In the genomic region with DNA sequence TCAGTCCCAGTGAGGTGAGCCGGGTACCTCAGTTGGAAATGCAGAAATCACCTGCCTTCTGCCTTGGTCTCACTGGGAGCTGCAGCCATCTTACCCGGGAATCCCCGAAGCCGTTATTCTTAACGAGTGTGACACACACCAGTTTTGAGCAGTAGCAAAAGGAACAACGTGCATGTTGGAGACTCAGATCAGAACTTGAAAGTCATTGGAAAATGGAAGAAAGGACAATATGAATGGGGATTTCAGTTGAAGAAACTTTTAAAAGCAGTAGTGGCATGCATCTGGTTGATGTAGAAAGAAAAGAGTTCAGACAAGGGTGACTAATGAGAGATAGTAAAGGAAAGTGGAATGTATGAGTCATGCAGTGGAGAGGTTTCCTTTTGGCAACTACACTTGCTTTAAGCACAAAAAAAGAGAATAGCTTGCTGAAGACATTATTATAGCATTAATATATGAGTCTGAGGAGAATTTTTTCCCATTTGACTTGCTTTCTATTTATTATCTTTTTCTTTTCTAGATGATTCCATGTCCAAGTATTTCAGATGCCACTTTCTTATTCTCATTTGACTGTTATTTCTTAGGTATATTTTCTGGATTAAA, we compare ENCODE assay signal across 8 cellular contexts. TPM values are rescaled to one million over a fixed set of nuclear protein-coding genes. Genes with fewer than 3 reads are reported as not detected.
DNase-seq lines count a peak whose midpoint lies in the region; ATAC-seq, FAIRE-seq and TF ChIP-seq lines count a peak whose summit lies in the region.

No MANE protein-coding gene starts in this region.

- peak overlapping the region; percentile 12 for H3K4me3 ChIP-seq in SJSA1
- peak overlapping the region; percentile 22 for H3K4me3 ChIP-seq in brain microvascular endothelial cell (ENCODE audit: low read depth, low read length)
- H3K4me3 ChIP-seq in right lobe of liver, result no peak overlapping the region

- ATAC-seq in HG03354 (IDR thresholded peaks at IDR 0.05; ENCODE audit: poor library complexity, severe bottlenecking, unreplicated experiment), result peak; percentile 94
- peak; percentile 58 to 99 (median 81) for ATAC-seq in right lobe of liver
- ATAC-seq in stimulated activated memory B cell treated with anti-CD40 and anti-IgM and Interleukin-4, amounts not matched to agents 10 μg/mL and 1 μg/mL and 100 μg/mL, for 72 hours, result peak; percentile 96

- peaks cover 10% of the 10 kb centered on the region for H3K9me3 Mint-ChIP-seq in stimulated activated memory B cell treated with anti-CD40 and anti-IgM and Interleukin-4, amounts not matched to agents 10 μg/mL and 1 μg/mL and 100 μg/mL, for 72 hours

- in situ Hi-C loops in brain microvascular endothelial cell (cut with HindIII; ENCODE audit: low pct_ligation_motif_present, low sequenced_read_pairs), result no loop called here

- H3K4me1 ChIP-seq in SJSA1 (replicated peaks) (peaks cover 34% of the 10 kb centered on the region), right lobe of liver (no peaks in the 10 kb centered on the region)

- peaks cover 57% of the 10 kb centered on the region for H3K4me1 Mint-ChIP-seq in stimulated activated memory B cell treated with anti-CD40 and anti-IgM and Interleukin-4, amounts not matched to agents 10 μg/mL and 1 μg/mL and 100 μg/mL, for 72 hours

- TF ChIP-seq CTCF in brain microvascular endothelial cell (IDR thresholded peaks at IDR 0.05; ENCODE audit: low read depth, low read length, missing control alignments) (no peak), right lobe of liver (IDR thresholded peaks at IDR 0.05) (no peak)

- H3K27ac ChIP-seq in SJSA1 (peak overlapping the region; percentile 86), brain microvascular endothelial cell (peak overlapping the region; percentile 98), right lobe of liver (peak overlapping the region in 2 of 3 donors; percentile 5 to 12)

- no peak for TF ChIP-seq POLR2A in right lobe of liver (IDR thresholded peaks at IDR 0.05)

- H3K36me3 ChIP-seq in SJSA1, result peaks cover 14% of the 10 kb centered on the region; the same call in 1 of the 2 replicates
- no peaks in the 10 kb centered on the region for H3K36me3 ChIP-seq in brain microvascular endothelial cell (replicated peaks)
- peaks cover 0 to 8% (median 0%) of the 10 kb centered on the region in 4 donors for H3K36me3 ChIP-seq in right lobe of liver

- WGBS in right lobe of liver (ENCODE audit: insufficient coverage, low coverage, low lambda C conversion rate, missing lambda C conversion rate), result 77% methylated on average over 6 of the region's 6 CpGs

- H3K9me3 ChIP-seq in SJSA1 (replicated peaks), result no peaks in the 10 kb centered on the region
- no peaks in the 10 kb centered on the region for H3K9me3 ChIP-seq in right lobe of liver

- H3K27me3 ChIP-seq in SJSA1 (replicated peaks), result no peaks in the 10 kb centered on the region
- H3K27me3 ChIP-seq in brain microvascular endothelial cell (replicated peaks), result no peaks in the 10 kb centered on the region
- H3K27me3 ChIP-seq in right lobe of liver, result no peaks in the 10 kb centered on the region

- intact Hi-C loops in right lobe of liver (cut with DNase I), result no loop called here

- peak; percentile 96 for FAIRE-seq in GM19239 (lab: Jason Lieb, UNC)

- DNase-seq in AML-193 (lab: John Stamatoyannopoulos, UW) (peak; percentile 77 to 86), GM19239 (ENCODE audit: insufficient read length, low spot score) (no peak), SJSA1 (ENCODE audit: low read depth in 1 of 2, low spot score in 2 of 2) (peak; percentile 50 to 92), brain microvascular endothelial cell (peak; percentile 86), right lobe of liver (no peak), NCI-H526 (lab: John Stamatoyannopoulos, UW) (no peak)

- H3K27me3 Mint-ChIP-seq in stimulated activated memory B cell treated with anti-CD40 and anti-IgM and Interleukin-4, amounts not matched to agents 10 μg/mL and 1 μg/mL and 100 μg/mL, for 72 hours, result no peaks in the 10 kb centered on the region

- peaks cover 43% of the 10 kb centered on the region for H3K36me3 Mint-ChIP-seq in stimulated activated memory B cell treated with anti-CD40 and anti-IgM and Interleukin-4, amounts not matched to agents 10 μg/mL and 1 μg/mL and 100 μg/mL, for 72 hours

- H3K27ac Mint-ChIP-seq in stimulated activated memory B cell treated with anti-CD40 and anti-IgM and Interleukin-4, amounts not matched to agents 10 μg/mL and 1 μg/mL and 100 μg/mL, for 72 hours, result peak overlapping the region; percentile 81

- H3K4me3 Mint-ChIP-seq in stimulated activated memory B cell treated with anti-CD40 and anti-IgM and Interleukin-4, amounts not matched to agents 10 μg/mL and 1 μg/mL and 100 μg/mL, for 72 hours, result peak overlapping the region; percentile 77

RNA-seq across cellular contexts. Expression of a gene that starts 44.4 kb away (rescaled TPM):
- 0.29 TPM in 1 of 2 replicates, not detected in the other for total RNA-seq in SJSA1 (2014; rRNA removed; shearing (Covaris generic))
- total RNA-seq in right lobe of liver, result under 1 TPM in 2 of 6 experiments, not detected in 4; 0.17 to 0.26 TPM

RNA-seq across cellular contexts. Expression of a gene that starts 55.1 kb away (rescaled TPM):
- total RNA-seq in SJSA1 (2014; rRNA removed; shearing (Covaris generic)), result 30.5 and 34.8 TPM in 2 replicates
- total RNA-seq in right lobe of liver, result 10 to 100 TPM; 11.5 to 16.3 (median 14.1) TPM

RNA-seq across cellular contexts. Expression of a gene that starts 55.4 kb away (rescaled TPM):
- total RNA-seq in SJSA1 (2014; rRNA removed; shearing (Covaris generic)), result 16.1 and 16.7 TPM in 2 replicates
- total RNA-seq in right lobe of liver, result 10 to 100 TPM; 14.6 to 25.5 (median 19.7) TPM

Comparison
In these comparisons a context has a peak if more than half of its experiments do, and no peak if none do; other contexts are left out.
1. DNase-seq: peak in AML-193 (2 of 2), SJSA1 (2 of 2) and brain microvascular endothelial cell (single experiment); none in GM19239 (single experiment), right lobe of liver (0 of 3) and NCI-H526 (0 of 2).
2. H3K27ac ChIP-seq: peak in every context shown above with its lines; median percentile 98 in brain microvascular endothelial cell; 86 in SJSA1; 8 in right lobe of liver.
3. H3K4me3 ChIP-seq: peak in SJSA1 (single experiment) and brain microvascular endothelial cell (single experiment); none in right lobe of liver (0 of 3).
4. Peak in every context shown above with its lines, with median percentiles within 50 percentile points of each other: ATAC-seq.